8 cellular contexts compared by ENCODE assay signal in genomic region chr22:29883045-29883830, GRCh38. TPM values are rescaled to one million over a fixed set of nuclear protein-coding genes. Genes with fewer than 3 reads are reported as not detected.
DNase-seq lines count a peak whose midpoint lies in the region; ATAC-seq and TF ChIP-seq lines count a peak whose summit lies in the region.

Gene MTMR3 (plus strand): TSS chr22:29883174. CDS start chr22:29971060, 87,886 bp downstream.

- H3K27ac ChIP-seq in spleen: peak within 1 kb of the TSS; percentile 94 to 99 (median 98)

- peak within 1 kb of the TSS; percentile 83 for H3K27ac Mint-ChIP-seq in activated B cell treated with CpG ODN at 0.5 μM for 24 hours

- TF ChIP-seq CTCF in activated B cell treated with CpG ODN at 0.5 μM for 24 hours (IDR thresholded peaks at IDR 0.05): no peak
- peak; percentile 6 for TF ChIP-seq CTCF in cardiac fibroblast (IDR thresholded peaks at IDR 0.05; ENCODE audit: low read depth, low read length)
- TF ChIP-seq CTCF in spleen (IDR thresholded peaks at IDR 0.05 in 8 of 11, conservative IDR thresholded peaks at IDR 0.05 in 3 of 11): peak; percentile 10 to 69 (median 49)

- no peaks in the 10 kb centered on the region for H3K9me3 ChIP-seq in spleen

- intact Hi-C loops in activated B cell treated with CpG ODN at 0.5 μM for 24 hours (cut with micrococcal nuclease) (loop anchor here (1.0 to 10.0 kb wide), 8 partner anchors 34 to 998 kb away; partner anchors contain the start of genes ASCC2, NF2, PES1 and UQCR10), spleen (cut with DNase I; ENCODE audit: low total_unique reads) (no loop called here)

- H3K27me3 Mint-ChIP-seq in activated B cell treated with CpG ODN at 0.5 μM for 24 hours: peaks cover 3% of the 10 kb centered on the region

- H3K4me1 ChIP-seq in spleen: peaks cover 14 to 56% (median 48%) of the 10 kb centered on the region in 6 donors

- ATAC-seq in HG03025 (IDR thresholded peaks at IDR 0.05; ENCODE audit: low FRiP score, unreplicated experiment) (peak; percentile 59), activated B cell treated with CpG ODN at 0.5 μM for 24 hours (ENCODE audit: low read depth) (peak; percentile 82)

- peaks cover 2% of the 10 kb centered on the region for H3K36me3 Mint-ChIP-seq in activated B cell treated with CpG ODN at 0.5 μM for 24 hours (ENCODE audit: low read depth)

- peaks cover 10% of the 10 kb centered on the region for H3K4me1 Mint-ChIP-seq in activated B cell treated with CpG ODN at 0.5 μM for 24 hours

- POLR2A ChIA-PET in activated B cell treated with CpG ODN at 0.5 μM for 24 hours (lab: Charles Lee): interaction anchor here (0.6 to 1.7 kb wide), 7 partner anchors 13 to 117 kb away, joined by 3 to 19 read pairs (median 4); partner anchors contain the start of genes ASCC2, UQCR10 and ZMAT5

- CTCF ChIA-PET in activated B cell treated with CpG ODN at 0.5 μM for 24 hours (lab: Charles Lee): interaction anchor here (0.8 to 1.0 kb wide), 2 partner anchors 45 to 122 kb away, joined by 3 to 4 read pairs; partner anchors contain the start of gene ASCC2

- 0 to 1% (median 1%) methylated on average over 33 to 88 of the region's 88 CpGs for WGBS in spleen, 5 donors

- H3K36me3 ChIP-seq in spleen: no peaks in the 10 kb centered on the region

- peak within 1 kb of the TSS; percentile 92 for H3K4me3 Mint-ChIP-seq in activated B cell treated with CpG ODN at 0.5 μM for 24 hours

- no peaks in the 10 kb centered on the region for H3K9me3 Mint-ChIP-seq in activated B cell treated with CpG ODN at 0.5 μM for 24 hours

- no peaks in the 10 kb centered on the region for H3K27me3 ChIP-seq in spleen (replicated peaks in 1 of 7)

- H3K4me3 ChIP-seq in cardiac fibroblast (replicated peaks in 1 of 2; ENCODE audit: low read depth in 2 of 2, low read length in 2 of 2) (peak within 1 kb of the TSS; percentile 85 to 94), spleen (peak within 1 kb of the TSS; percentile 77 to 95 (median 88))

- DNase-seq in NCI-H1436 (lab: John Stamatoyannopoulos, UW): peak; percentile 83
- DNase-seq in NCI-H1436 treated with DMSO at 0.1 percent for 48 hours (lab: John Stamatoyannopoulos, UW): no peak
- DNase-seq in NCI-H2171 treated with DMSO at 0.1 percent for 48 hours (lab: John Stamatoyannopoulos, UW): peak; percentile 48
- DNase-seq in activated B cell treated with CpG ODN at 0.5 μM for 24 hours: peak; percentile 98
- DNase-seq in cardiac fibroblast (ENCODE audit: low read depth in 2 of 2): peak; percentile 90 to 92
- peak; percentile 90 for DNase-seq in inferior parietal cortex (ENCODE audit: extremely low spot score)
- DNase-seq in spleen: peak; percentile 99

- peak in 1 of 3 donors; percentile 27 for TF ChIP-seq POLR2A in spleen (IDR thresholded peaks at IDR 0.05)

RNA-seq across cellular contexts. Expression of gene MTMR3, which starts in this region (rescaled TPM):
- 34.8 and 36.6 TPM in 2 replicates for total RNA-seq in activated B cell treated with CpG ODN at 0.5 μM for 24 hours
- 100 to 1,000 TPM in 3 of 7 donors, 10 to 100 TPM in 4; 65.7 to 137 (median 87.9) TPM for total RNA-seq in spleen
- 10 to 100 TPM in 1 of 3 donors, 1 to 10 TPM in 2; 5.3 to 13.0 (median 6.7) TPM for polyA plus RNA-seq in spleen
